ENCODE assay signal across 11 cellular contexts in the genomic region with DNA sequence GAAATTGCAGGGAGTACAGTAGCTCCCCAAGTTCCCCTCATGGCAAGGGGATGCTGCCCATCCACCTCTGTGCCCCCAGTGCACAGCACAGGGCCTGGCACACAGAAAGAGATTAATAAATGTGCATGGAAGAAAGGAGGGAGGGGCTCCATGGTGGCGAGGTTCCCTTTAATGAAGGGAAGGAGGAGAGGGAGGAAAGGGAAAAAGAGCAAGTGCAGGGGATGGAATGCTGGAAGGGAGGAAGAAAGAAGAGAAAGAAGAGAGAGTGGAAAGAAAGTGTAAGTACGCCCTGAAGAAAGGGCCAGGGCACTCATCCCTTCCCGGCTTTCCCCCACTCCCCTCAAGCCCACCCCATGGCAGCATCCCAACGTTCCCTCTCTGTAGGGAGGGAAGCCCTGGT. TPM values are rescaled to one million over a fixed set of nuclear protein-coding genes. Genes with fewer than 3 reads are reported as not detected.
DNase-seq lines count a peak whose midpoint lies in the region; ATAC-seq and TF ChIP-seq lines count a peak whose summit lies in the region.
"Had no signal": no experiment of that assay in that cellular context is flagged by ENCODE, and none has a peak within 500 bp of the region (broad histone marks: within the 10 kb centered on the region; RNA-seq: fewer than 3 reads in every experiment).

No MANE protein-coding gene starts in this region.

- H3K9me3 ChIP-seq in mesenchymal stem cell (ENCODE audit: control insufficient read depth, low read length) (peaks cover 4% of the 10 kb centered on the region), stomach (no peaks in the 10 kb centered on the region)
- H3K9me3 ChIP-seq: heart right ventricle had no signal

- H2BK5ac ChIP-seq in mesenchymal stem cell (ENCODE audit: low read depth, low read length, poor library complexity, severe bottlenecking): no peak overlapping the region

- WGBS in mesenchymal stem cell: 9% methylated on average over 3 of the region's 4 CpGs
- 36 to 65% (median 50%) methylated on average over 4 of the region's 4 CpGs for WGBS in stomach, 5 donors

- H3K18ac ChIP-seq in mesenchymal stem cell (ENCODE audit: low read depth in 1 of 2, low read length in 2 of 2): no peak overlapping the region

- peak overlapping the region; percentile 77 for H3K4me2 ChIP-seq in mesenchymal stem cell (ENCODE audit: low read length, poor library complexity, severe bottlenecking)

- H3K27ac ChIP-seq in mesenchymal stem cell (ENCODE audit: low read length, poor library complexity, severe bottlenecking): no peak overlapping the region
- no peak overlapping the region for H3K27ac ChIP-seq in stomach

- H3K27me3 ChIP-seq in mesenchymal stem cell (ENCODE audit: control insufficient read depth in 1 of 2, insufficient read depth in 1 of 2, low read length in 2 of 2): peaks cover 35 to 87% of the 10 kb centered on the region in 2 experiments
- peaks cover 0 to 50% (median 19%) of the 10 kb centered on the region in 3 donors for H3K27me3 ChIP-seq in stomach

- H3K36me3 ChIP-seq in mesenchymal stem cell (ENCODE audit: control insufficient read depth in 1 of 2, insufficient read depth in 2 of 2, low read depth in 1 of 2, low read length in 2 of 2) (no peaks in the 10 kb centered on the region), stomach (no peaks in the 10 kb centered on the region)
- H3K36me3 ChIP-seq: heart right ventricle had no signal

- DNase-seq in activated naive CD4-positive, alpha-beta T cell (lab: John Stamatoyannopoulos, UW): no peak
- no peak for DNase-seq in mesenchymal stem cell
- DNase-seq in stomach: peak; percentile 20
- no peak for DNase-seq in NCI-H2196 treated with DMSO at 0.1 percent for 48 hours (lab: John Stamatoyannopoulos, UW; ENCODE audit: unreplicated experiment)
- no peak for DNase-seq in stimulated activated CD4-positive, alpha-beta T cell treated with anti-CD3 and anti-CD28 coated beads, Interleukin-4, amount 100 ng/mL, for 4 hours
- no peak for DNase-seq in mesenteric fat pad (ENCODE audit: low spot score)
- DNase-seq: GF-D8, NCI-H510A had no signal

- H3K9me3 Mint-ChIP-seq in activated naive CD4-positive, alpha-beta T cell treated with anti-CD3 and anti-CD28 coated beads, Interleukin-2, amount 50 U/mL, for 24 hours: no peaks in the 10 kb centered on the region
- H3K9me3 Mint-ChIP-seq in activated T-helper 17 cell treated with anti-CD3 and anti-CD28 coated beads, Interleukin-2, amount 50 U/mL, for 72 hours: no peaks in the 10 kb centered on the region

- H3K4me1 ChIP-seq in mesenchymal stem cell (ENCODE audit: control insufficient read depth, insufficient read depth, low read depth, low read length): peaks cover 22% of the 10 kb centered on the region
- H3K4me1 ChIP-seq in stomach: peaks cover 18 to 35% (median 27%) of the 10 kb centered on the region in 4 donors

- no peaks in the 10 kb centered on the region for H3K36me3 Mint-ChIP-seq in activated naive CD4-positive, alpha-beta T cell treated with anti-CD3 and anti-CD28 coated beads, Interleukin-2, amount 50 U/mL, for 24 hours
- H3K36me3 Mint-ChIP-seq in activated T-helper 17 cell treated with anti-CD3 and anti-CD28 coated beads, Interleukin-2, amount 50 U/mL, for 72 hours (ENCODE audit: low read depth): no peaks in the 10 kb centered on the region

- no peak overlapping the region for H2BK12ac ChIP-seq in mesenchymal stem cell (ENCODE audit: low read length in 2 of 2)

- peaks cover 31% of the 10 kb centered on the region for H3K4me1 Mint-ChIP-seq in activated naive CD4-positive, alpha-beta T cell treated with anti-CD3 and anti-CD28 coated beads, Interleukin-2, amount 50 U/mL, for 24 hours
- peaks cover 25% of the 10 kb centered on the region for H3K4me1 Mint-ChIP-seq in activated T-helper 17 cell treated with anti-CD3 and anti-CD28 coated beads, Interleukin-2, amount 50 U/mL, for 72 hours

- H3K4me3 ChIP-seq in mesenchymal stem cell (ENCODE audit: insufficient read depth in 1 of 2, low read depth in 1 of 2, low read length in 2 of 2): no peak overlapping the region
- peak overlapping the region in 1 of 4 donors; percentile 67 for H3K4me3 ChIP-seq in stomach

- H4K91ac ChIP-seq in mesenchymal stem cell (ENCODE audit: low read length): no peak overlapping the region

- H3K4me3 Mint-ChIP-seq in activated naive CD4-positive, alpha-beta T cell treated with anti-CD3 and anti-CD28 coated beads, Interleukin-2, amount 50 U/mL, for 24 hours: peak overlapping the region; percentile 75
- peak overlapping the region; percentile 99 for H3K4me3 Mint-ChIP-seq in activated T-helper 17 cell treated with anti-CD3 and anti-CD28 coated beads, Interleukin-2, amount 50 U/mL, for 72 hours

- no peak for TF ChIP-seq CTCF in stomach (IDR thresholded peaks at IDR 0.05)

- no peak overlapping the region for H2AFZ ChIP-seq in mesenchymal stem cell (ENCODE audit: low read depth, low read length)

- H3K27me3 Mint-ChIP-seq in activated naive CD4-positive, alpha-beta T cell treated with anti-CD3 and anti-CD28 coated beads, Interleukin-2, amount 50 U/mL, for 24 hours: peaks cover 6% of the 10 kb centered on the region
- H3K27me3 Mint-ChIP-seq in activated T-helper 17 cell treated with anti-CD3 and anti-CD28 coated beads, Interleukin-2, amount 50 U/mL, for 72 hours: peaks cover 24% of the 10 kb centered on the region

- no peak overlapping the region for H3K9ac ChIP-seq in mesenchymal stem cell (ENCODE audit: low read length)

- H3K4ac ChIP-seq in mesenchymal stem cell (ENCODE audit: low read depth in 1 of 2, low read length in 2 of 2): no peak overlapping the region

- no peak overlapping the region for H3K23ac ChIP-seq in mesenchymal stem cell (ENCODE audit: low read length in 2 of 2)

- no peak overlapping the region for H2BK15ac ChIP-seq in mesenchymal stem cell (ENCODE audit: low read depth, poor library complexity, severe bottlenecking)

- no peak for TF ChIP-seq EP300 in stomach (IDR thresholded peaks at IDR 0.05)

- ATAC-seq in activated T-helper 17 cell treated with anti-CD3 and anti-CD28 coated beads, Interleukin-2, amount 50 U/mL, for 72 hours (replicated peaks): no peak

- TF ChIP-seq POLR2A in stomach (IDR thresholded peaks at IDR 0.05): no peak

- H2BK120ac ChIP-seq in mesenchymal stem cell (ENCODE audit: low read depth, low read length): no peak overlapping the region

- no peak overlapping the region for H2AK5ac ChIP-seq in mesenchymal stem cell (ENCODE audit: low read length, severe bottlenecking)

- H4K8ac ChIP-seq in mesenchymal stem cell (ENCODE audit: low read length): no peak overlapping the region

- intact Hi-C loops in stomach (cut with DNase I; ENCODE audit: low total_unique reads): no loop called here

- no peaks in the 10 kb centered on the region for H3K79me1 ChIP-seq in mesenchymal stem cell (replicated peaks; ENCODE audit: low read length, poor library complexity, severe bottlenecking)

- no peak overlapping the region for H3K14ac ChIP-seq in mesenchymal stem cell (ENCODE audit: low read length in 2 of 2)

- no peak overlapping the region for H3K27ac Mint-ChIP-seq in activated naive CD4-positive, alpha-beta T cell treated with anti-CD3 and anti-CD28 coated beads, Interleukin-2, amount 50 U/mL, for 24 hours
- peak overlapping the region; percentile 39 for H3K27ac Mint-ChIP-seq in activated T-helper 17 cell treated with anti-CD3 and anti-CD28 coated beads, Interleukin-2, amount 50 U/mL, for 72 hours

RNA-seq across cellular contexts. Expression of gene VIPR1, which starts 1.5 kb away (rescaled TPM):
- 10 to 100 TPM in 1 of 2 donors, 1 to 10 TPM in 1; 1.9 to 12.1 TPM for total RNA-seq in activated T-helper 17 cell treated with anti-CD3 and anti-CD28 coated beads, Interleukin-2, amount 50 U/mL, for 72 hours
- 3.8 TPM for polyA plus RNA-seq in mesenchymal stem cell (2013, experiment 1 of 2)
- 3.9 TPM for polyA plus RNA-seq in mesenchymal stem cell (2013, experiment 2 of 2)
- 100 to 1,000 TPM in 1 of 5 donors, 10 to 100 TPM in 3, 1 to 10 TPM in 1; 9.5 to 170 (median 14.0) TPM for total RNA-seq in stomach
- polyA plus RNA-seq in stomach: 10 to 100 TPM in 1 of 3 donors, 1 to 10 TPM in 2; 2.2 to 10.0 (median 3.1) TPM
- 2.4 TPM for total RNA-seq in mesenteric fat pad
